18 cellular contexts compared by ENCODE assay signal in genomic region chr16:89102035-89102776, GRCh38. TPM values are rescaled to one million over a fixed set of nuclear protein-coding genes. Genes with fewer than 3 reads are reported as not detected.
DNase-seq lines count a peak whose midpoint lies in the region; ATAC-seq and TF ChIP-seq lines count a peak whose summit lies in the region.
"Had no signal": no experiment of that assay in that cellular context is flagged by ENCODE, and none has a peak within 500 bp of the region (broad histone marks: within the 10 kb centered on the region; RNA-seq: fewer than 3 reads in every experiment).

No MANE protein-coding gene starts in this region.

- no peak overlapping the region for H2AFZ ChIP-seq in hepatocyte

- intact Hi-C loops in Calu3 (cut with micrococcal nuclease; ENCODE audit: unreplicated experiment): no loop called here

- no peaks in the 10 kb centered on the region for H3K9me2 ChIP-seq in hepatocyte (replicated peaks; ENCODE audit: insufficient read depth)

- peaks cover 42% of the 10 kb centered on the region in 2 donors for H3K36me3 Mint-ChIP-seq in activated naive CD4-positive, alpha-beta T cell treated with anti-CD3 and anti-CD28 coated beads, Interleukin-2, amount 50 U/mL, for 72 hours
- H3K36me3 Mint-ChIP-seq in stimulated activated effector memory CD8-positive, alpha-beta T cell treated with anti-CD3 and anti-CD28 coated beads, Interleukin-12 subunit alpha, Interleukin-12 subunit beta, amount 100 ng/mL, for 72 hours: peaks cover 89% of the 10 kb centered on the region
- peaks cover 33% of the 10 kb centered on the region for H3K36me3 Mint-ChIP-seq in Calu3 (ENCODE audit: insufficient read depth, unreplicated experiment)

- peak overlapping the region; percentile 92 for H3K27ac ChIP-seq in hepatocyte
- H3K27ac ChIP-seq: dorsolateral prefrontal cortex, esophagus squamous epithelium had no signal

- peak in 1 of 2 donors; percentile 2 for ATAC-seq in activated naive CD4-positive, alpha-beta T cell treated with anti-CD3 and anti-CD28 coated beads, Interleukin-2, amount 50 U/mL, for 72 hours
- no peak for ATAC-seq in stimulated activated effector memory CD8-positive, alpha-beta T cell treated with anti-CD3 and anti-CD28 coated beads, Interleukin-12 subunit alpha, Interleukin-12 subunit beta, amount 100 ng/mL, for 72 hours
- no peak for ATAC-seq in left lobe of liver
- ATAC-seq: SK-N-SH treated with all-trans-retinoic acid at 6 μM for 48 hours had no signal

- no peaks in the 10 kb centered on the region for H3K27me3 Mint-ChIP-seq in Calu3 (ENCODE audit: unreplicated experiment)

- CTCF ChIA-PET in Calu3 (lab: Charles Lee): no interaction called here

- no peaks in the 10 kb centered on the region for H3K27me3 ChIP-seq in hepatocyte
- H3K27me3 ChIP-seq: dorsolateral prefrontal cortex, esophagus squamous epithelium had no signal

- H3K79me2 ChIP-seq in hepatocyte: peaks cover 17% of the 10 kb centered on the region

- peaks cover 61% of the 10 kb centered on the region for H3K4me1 Mint-ChIP-seq in stimulated activated effector memory CD8-positive, alpha-beta T cell treated with anti-CD3 and anti-CD28 coated beads, Interleukin-12 subunit alpha, Interleukin-12 subunit beta, amount 100 ng/mL, for 72 hours
- H3K4me1 Mint-ChIP-seq in Calu3 (ENCODE audit: low read depth, unreplicated experiment): peaks cover 9% of the 10 kb centered on the region

- no peaks in the 10 kb centered on the region for H4K20me1 ChIP-seq in hepatocyte (ENCODE audit: insufficient read depth, poor library complexity, severe bottlenecking)

- peak overlapping the region; percentile 50 for H3K4me2 ChIP-seq in hepatocyte

- TF ChIP-seq CTCF in hepatocyte (IDR thresholded peaks at IDR 0.05; ENCODE audit: poor library complexity): no peak
- no peak for TF ChIP-seq CTCF in Calu3 (IDR thresholded peaks at IDR 0.05; ENCODE audit: unreplicated experiment)

- peaks cover 23% of the 10 kb centered on the region for H3K4me1 ChIP-seq in hepatocyte (ENCODE audit: insufficient read depth)

- peak overlapping the region; percentile 24 for H3K4me3 Mint-ChIP-seq in stimulated activated effector memory CD8-positive, alpha-beta T cell treated with anti-CD3 and anti-CD28 coated beads, Interleukin-12 subunit alpha, Interleukin-12 subunit beta, amount 100 ng/mL, for 72 hours
- H3K4me3 Mint-ChIP-seq in Calu3 (ENCODE audit: low read depth, unreplicated experiment): no peak overlapping the region
- H3K4me3 Mint-ChIP-seq: mesothelial cell of epicardium had no signal

- H3K9me3 ChIP-seq in hepatocyte (ENCODE audit: low read depth): no peaks in the 10 kb centered on the region
- H3K9me3 ChIP-seq: esophagus squamous epithelium had no signal

- H3K4me3 ChIP-seq in hepatocyte: no peak overlapping the region
- H3K4me3 ChIP-seq: dorsolateral prefrontal cortex, esophagus squamous epithelium had no signal

- no peaks in the 10 kb centered on the region for H3K36me3 ChIP-seq in hepatocyte (replicated peaks; ENCODE audit: insufficient read depth, low read depth)

- peak overlapping the region; percentile 65 to 100 for H3K27ac Mint-ChIP-seq in activated naive CD4-positive, alpha-beta T cell treated with anti-CD3 and anti-CD28 coated beads, Interleukin-2, amount 50 U/mL, for 72 hours
- peak overlapping the region; percentile 63 for H3K27ac Mint-ChIP-seq in stimulated activated effector memory CD8-positive, alpha-beta T cell treated with anti-CD3 and anti-CD28 coated beads, Interleukin-12 subunit alpha, Interleukin-12 subunit beta, amount 100 ng/mL, for 72 hours
- H3K27ac Mint-ChIP-seq in Calu3 (ENCODE audit: unreplicated experiment): no peak overlapping the region
- H3K27ac Mint-ChIP-seq: mesothelial cell of epicardium had no signal

- H3K9me3 Mint-ChIP-seq in activated naive CD4-positive, alpha-beta T cell treated with anti-CD3 and anti-CD28 coated beads, Interleukin-2, amount 50 U/mL, for 72 hours: no peaks in the 10 kb centered on the region
- H3K9me3 Mint-ChIP-seq in stimulated activated effector memory CD8-positive, alpha-beta T cell treated with anti-CD3 and anti-CD28 coated beads, Interleukin-12 subunit alpha, Interleukin-12 subunit beta, amount 100 ng/mL, for 72 hours: no peaks in the 10 kb centered on the region
- H3K9me3 Mint-ChIP-seq in Calu3 (ENCODE audit: low read depth, unreplicated experiment): no peaks in the 10 kb centered on the region
- H3K9me3 Mint-ChIP-seq: mesothelial cell of epicardium had no signal

- DNase-seq in activated naive CD4-positive, alpha-beta T cell treated with anti-CD3 and anti-CD28 coated beads, Interleukin-2, amount 50 U/mL, for 72 hours (ENCODE audit: low spot score in 2 of 2): no peak
- no peak for DNase-seq in activated naive CD4-positive, alpha-beta T cell treated with Interleukin-2 at 50 U/mL for 16 hours
- DNase-seq in NCI-H2107 (lab: John Stamatoyannopoulos, UW) (peak; percentile 85), hepatocyte (ENCODE audit: low spot score) (no peak), left lobe of liver (ENCODE audit: low spot score) (no peak), NCI-H510A treated with DMSO at 0.1 percent for 48 hours (lab: John Stamatoyannopoulos, UW) (no peak), Calu3 (no peak)
- no peak for DNase-seq in stimulated activated effector memory CD8-positive, alpha-beta T cell treated with anti-CD3 and anti-CD28 coated beads, Interleukin-12 subunit alpha, Interleukin-12 subunit beta, amount 100 ng/mL, for 72 hours (ENCODE audit: low spot score in 2 of 2)
- DNase-seq: DMS 273 treated with DMSO at 0.1 percent for 48 hours; dorsolateral prefrontal cortex; esophagus squamous epithelium; HCEC 1CT; NCI-H2029; NCI-H774; stimulated activated CD4-positive, alpha-beta T cell treated with anti-CD3 and anti-CD28 coated beads, Interleukin-4, amount 100 ng/mL, for 24 hours; stimulated activated CD8-positive, alpha-beta memory T cell treated with anti-CD3 and anti-CD28 coated beads, Interleukin-4, amount 100 ng/mL, for 48 hours had no signal

- BruUV-seq in Calu3 (replicated peaks; lab: Mats Ljungman, UMichigan): no TSS peak

- WGBS in hepatocyte (ENCODE audit: low lambda C conversion rate, missing lambda C conversion rate): 89% methylated on average over 26 of the region's 26 CpGs

RNA-seq across cellular contexts. Expression of gene ACSF3, which starts 8.6 kb away (rescaled TPM):
- 10 to 100 TPM; 33.1 to 59.9 TPM for total RNA-seq in activated naive CD4-positive, alpha-beta T cell treated with anti-CD3 and anti-CD28 coated beads, Interleukin-2, amount 50 U/mL, for 72 hours
- 20.7 and 22.1 TPM in 2 replicates for total RNA-seq in hepatocyte
- 18.2 and 28.0 TPM in 2 replicates for polyA plus RNA-seq in hepatocyte
- 25.5 TPM for total RNA-seq in left lobe of liver
- 54.9 and 58.0 TPM in 2 replicates for total RNA-seq in Calu3 (2022)
